Comparison of ENCODE assay signal across 9 cellular contexts in the genomic region with DNA sequence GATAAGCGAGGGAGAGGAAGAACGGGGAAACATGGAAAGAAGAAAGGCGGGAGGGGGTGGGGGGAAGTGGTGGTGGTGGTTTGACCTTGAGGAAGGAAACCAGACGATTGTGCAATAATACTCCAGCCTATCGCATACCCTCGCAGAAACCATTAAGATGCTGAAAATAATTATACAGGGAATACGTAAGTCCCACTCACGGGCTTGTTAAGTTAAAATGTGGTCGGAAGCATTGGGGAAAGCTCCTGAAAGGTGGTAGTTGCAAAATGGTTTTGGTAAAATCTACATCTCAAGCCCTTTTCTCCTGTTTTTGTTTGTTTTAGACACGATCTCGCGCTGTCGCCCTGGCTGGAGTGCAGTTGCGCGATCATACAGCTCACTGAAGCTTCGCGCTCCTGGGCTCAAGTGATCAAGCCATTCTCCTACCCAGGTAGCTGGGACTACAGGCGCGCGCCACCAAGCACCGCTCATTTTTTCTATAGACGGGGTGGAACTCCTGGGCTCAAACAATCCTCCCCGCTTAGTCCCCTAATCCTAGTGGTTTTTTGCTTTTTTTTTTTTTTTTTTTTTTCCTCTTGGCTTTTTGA.
DNase-seq lines count a peak whose midpoint lies in the region; ATAC-seq and TF ChIP-seq lines count a peak whose summit lies in the region.
"Had no signal": no experiment of that assay in that cellular context is flagged by ENCODE, and none has a peak within 500 bp of the region (broad histone marks: within the 10 kb centered on the region; RNA-seq: fewer than 3 reads in every experiment).

No MANE protein-coding gene starts in this region.

- no peaks in the 10 kb centered on the region for H3K9me3 ChIP-seq in CD8-positive, alpha-beta T cell (ENCODE audit: low read length)
- H3K9me3 ChIP-seq in iPS-18c (ENCODE audit: control insufficient read depth, insufficient read depth, low read length) (no peaks in the 10 kb centered on the region), esophagus muscularis mucosa (peaks cover 0 to 11% (median 0%) of the 10 kb centered on the region in 4 donors)

- POLR2A ChIA-PET in CD8-positive, alpha-beta T cell (lab: Charles Lee): interaction anchor here (0.6 kb wide), 1 partner anchor 102 kb away, joined by 4 read pairs; no protein-coding TSS in a partner anchor
- POLR2A ChIA-PET in activated CD4-positive, alpha-beta memory T cell treated with anti-CD3 and anti-CD28 coated beads for 36 hours (lab: Charles Lee): no interaction called here

- TF ChIP-seq CTCF in CD8-positive, alpha-beta T cell (IDR thresholded peaks at IDR 0.05): no peak
- no peak for TF ChIP-seq CTCF in esophagus muscularis mucosa (IDR thresholded peaks at IDR 0.05)

- intact Hi-C loops in CD8-positive, alpha-beta T cell (cut with DNase I, micrococcal nuclease): loop anchor here (5.0 to 10.0 kb wide), 3 partner anchors 66 to 153 kb away; no protein-coding TSS in a partner anchor
- intact Hi-C loops in activated CD4-positive, alpha-beta memory T cell treated with anti-CD3 and anti-CD28 coated beads for 36 hours (cut with micrococcal nuclease): loop anchor here (5.0 to 10.0 kb wide), 3 partner anchors 71 to 437 kb away; a partner anchor contains a TSS
- intact Hi-C loops in esophagus muscularis mucosa (cut with DNase I): no loop called here

- peak overlapping the region; percentile 42 for H3K4me3 Mint-ChIP-seq in CD8-positive, alpha-beta T cell
- H3K4me3 Mint-ChIP-seq in IgD-negative memory B cell: peak overlapping the region; percentile 21 to 72 (median 40)
- peak overlapping the region; percentile 10 for H3K4me3 Mint-ChIP-seq in activated CD4-positive, alpha-beta memory T cell treated with anti-CD3 and anti-CD28 coated beads for 36 hours

- H3K27ac Mint-ChIP-seq in CD8-positive, alpha-beta T cell: no peak overlapping the region
- H3K27ac Mint-ChIP-seq in IgD-negative memory B cell: peak overlapping the region in 2 of 3 donors; percentile 82 to 84
- no peak overlapping the region for H3K27ac Mint-ChIP-seq in activated CD4-positive, alpha-beta memory T cell treated with anti-CD3 and anti-CD28 coated beads for 36 hours

- TF ChIP-seq EP300 in esophagus muscularis mucosa (IDR thresholded peaks at IDR 0.05): no peak

- H3K36me3 Mint-ChIP-seq in CD8-positive, alpha-beta T cell: no peaks in the 10 kb centered on the region
- H3K36me3 Mint-ChIP-seq in IgD-negative memory B cell: no peaks in the 10 kb centered on the region
- peaks cover 3% of the 10 kb centered on the region for H3K36me3 Mint-ChIP-seq in activated CD4-positive, alpha-beta memory T cell treated with anti-CD3 and anti-CD28 coated beads for 36 hours

- no peak overlapping the region for H3K4me3 ChIP-seq in CD8-positive, alpha-beta T cell (ENCODE audit: low read depth, low read length)
- H3K4me3 ChIP-seq in iPS-18c (ENCODE audit: insufficient read depth, low read depth, low read length) (peak overlapping the region; percentile 70), esophagus muscularis mucosa (no peak overlapping the region)
- H3K4me3 ChIP-seq: ovary had no signal

- H3K27me3 ChIP-seq in CD8-positive, alpha-beta T cell (ENCODE audit: insufficient read depth, low read length): peaks cover 21% of the 10 kb centered on the region
- peaks cover 0 to 92% (median 33%) of the 10 kb centered on the region in 4 donors for H3K27me3 ChIP-seq in esophagus muscularis mucosa
- H3K27me3 ChIP-seq: ovary had no signal

- ATAC-seq in CD8-positive, alpha-beta T cell: no peak
- ATAC-seq in HG02884 (IDR thresholded peaks at IDR 0.05; ENCODE audit: unreplicated experiment): no peak

- no peaks in the 10 kb centered on the region for H3K36me3 ChIP-seq in CD8-positive, alpha-beta T cell (ENCODE audit: insufficient read depth, low read length)
- no peaks in the 10 kb centered on the region for H3K36me3 ChIP-seq in esophagus muscularis mucosa
- H3K36me3 ChIP-seq: ovary had no signal

- H3K9me3 Mint-ChIP-seq in CD8-positive, alpha-beta T cell: peaks cover 9% of the 10 kb centered on the region
- peaks cover 3 to 16% (median 6%) of the 10 kb centered on the region in 3 donors for H3K9me3 Mint-ChIP-seq in IgD-negative memory B cell
- peaks cover 2% of the 10 kb centered on the region for H3K9me3 Mint-ChIP-seq in activated CD4-positive, alpha-beta memory T cell treated with anti-CD3 and anti-CD28 coated beads for 36 hours

- no peak for TF ChIP-seq POLR2A in esophagus muscularis mucosa (IDR thresholded peaks at IDR 0.05; ENCODE audit: low read depth)

- H3K27me3 Mint-ChIP-seq in CD8-positive, alpha-beta T cell (ENCODE audit: low read depth): peaks cover 66% of the 10 kb centered on the region
- H3K27me3 Mint-ChIP-seq in IgD-negative memory B cell: peaks cover 49% of the 10 kb centered on the region
- peaks cover 53% of the 10 kb centered on the region for H3K27me3 Mint-ChIP-seq in activated CD4-positive, alpha-beta memory T cell treated with anti-CD3 and anti-CD28 coated beads for 36 hours

- no peak overlapping the region for H3K27ac ChIP-seq in CD8-positive, alpha-beta T cell (ENCODE audit: low read depth, low read length)
- no peak overlapping the region for H3K27ac ChIP-seq in esophagus muscularis mucosa (replicated peaks in 1 of 4)
- H3K27ac ChIP-seq: ovary had no signal

- H3K4me1 ChIP-seq in CD8-positive, alpha-beta T cell (ENCODE audit: insufficient read depth, low read length): no peaks in the 10 kb centered on the region
- H3K4me1 ChIP-seq in esophagus muscularis mucosa: peaks cover 0 to 4% (median 0%) of the 10 kb centered on the region in 4 donors

- DNase-seq in CD8-positive, alpha-beta T cell: no peak
- DNase-seq in activated CD4-positive, alpha-beta memory T cell treated with anti-CD3 and anti-CD28 coated beads for 36 hours: no peak
- DNase-seq in NCI-H146 treated with DMSO at 0.1 percent for 48 hours (lab: John Stamatoyannopoulos, UW; ENCODE audit: unreplicated experiment) (no peak), esophagus muscularis mucosa (ENCODE audit: extremely low spot score) (no peak)
- no peak for DNase-seq in stimulated activated CD4-positive, alpha-beta T cell treated with anti-CD3 and anti-CD28 coated beads, Interleukin-4, amount 100 ng/mL, for 1 hour
- DNase-seq: ovary had no signal

- peaks cover 21% of the 10 kb centered on the region for H3K4me1 Mint-ChIP-seq in CD8-positive, alpha-beta T cell (ENCODE audit: low read depth)
- peaks cover 9 to 10% (median 10%) of the 10 kb centered on the region in 3 donors for H3K4me1 Mint-ChIP-seq in IgD-negative memory B cell
- H3K4me1 Mint-ChIP-seq in activated CD4-positive, alpha-beta memory T cell treated with anti-CD3 and anti-CD28 coated beads for 36 hours (ENCODE audit: low read depth): peaks cover 25% of the 10 kb centered on the region

- 8% methylated on average over 23 of the region's 23 CpGs for WGBS in esophagus muscularis mucosa

- CTCF ChIA-PET in CD8-positive, alpha-beta T cell (lab: Charles Lee): interaction anchor here (1.2 kb wide), 1 partner anchor 289 kb away, joined by 3 read pairs; a partner anchor contains a TSS
- CTCF ChIA-PET in activated CD4-positive, alpha-beta memory T cell treated with anti-CD3 and anti-CD28 coated beads for 36 hours (lab: Charles Lee): interaction anchor here (1.0 kb wide), 1 partner anchor 7 kb away, joined by 7 read pairs; no protein-coding TSS in a partner anchor

Comparison
In these comparisons a context has a peak if more than half of its experiments do, and no peak if none do; other contexts are left out.
1. H3K27ac Mint-ChIP-seq: peak in IgD-negative memory B cell (2 of 3); none in CD8-positive, alpha-beta T cell (single experiment) and activated CD4-positive, alpha-beta memory T cell treated with anti-CD3 and anti-CD28 coated beads for 36 hours (single experiment).
2. Peak in every context shown above with its lines, with median percentiles within 50 percentile points of each other: H3K4me3 Mint-ChIP-seq.